In the genomic region with DNA sequence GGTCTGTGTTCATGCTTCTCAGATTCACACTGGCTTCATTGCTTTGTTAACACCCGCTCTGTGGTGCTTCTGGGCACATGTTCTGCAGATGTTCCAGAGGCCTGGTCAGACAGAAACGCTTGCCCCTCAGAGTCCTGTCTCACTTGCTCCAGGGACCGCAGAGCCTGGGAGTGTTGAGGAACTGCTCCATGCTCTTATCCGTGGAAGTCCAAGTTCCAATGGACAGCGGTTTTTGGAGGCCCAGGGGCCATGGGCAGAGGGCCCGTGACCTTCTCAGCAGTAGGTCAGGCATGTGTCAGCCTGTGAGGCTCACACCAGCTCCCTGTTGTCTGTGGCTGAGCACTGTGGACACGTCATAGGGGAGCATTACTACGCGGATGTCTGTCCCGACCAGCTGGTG, we compare ENCODE assay signal across 23 cellular contexts.
"Had no signal": no experiment of that assay in that cellular context is flagged by ENCODE, and none has a peak within 500 bp of the region (broad histone marks: within the 10 kb centered on the region; RNA-seq: fewer than 3 reads in every experiment).

No MANE protein-coding gene starts in this region.

- DNase-seq: Kasumi-1, MM.1S, NCI-H1092 treated with DMSO at 0.1 percent for 48 hours, NCI-H1436, NCI-H187, NCI-H2029, NCI-H2081 treated with DMSO at 0.1 percent for 48 hours, NCI-H2171, NCI-H226, NCI-H446, NCI-H510A, NCI-H524 treated with DMSO at 0.1 percent for 48 hours, NCI-H69, NCI-H774, PC-3, SHP77 treated with DMSO at 0.1 percent for 48 hours, SJCRH30 had no signal

- H3K27me3 ChIP-seq: SJCRH30 had no signal

- H3K4me1 Mint-ChIP-seq: IgD-negative memory B cell had no signal

- FAIRE-seq: K562 had no signal

- H3K4me1 ChIP-seq: SJCRH30 had no signal

- H3K4me2 ChIP-seq: KMS-11 had no signal

- H3K4me3 Mint-ChIP-seq: IgD-negative memory B cell had no signal

- H3K9ac ChIP-seq: KMS-11 had no signal

- H3K27ac ChIP-seq: HL-60, KMS-11, SJCRH30 had no signal

- H3K4me3 ChIP-seq: K562, SJCRH30 had no signal

- H3K27me3 Mint-ChIP-seq: IgD-negative memory B cell had no signal

- ATAC-seq: K562, Panc1, PC-3, Right ventricle myocardium inferior had no signal

- H3K36me3 ChIP-seq: SJCRH30 had no signal

- H3K9me3 ChIP-seq: SJCRH30 had no signal

- H3K36me3 Mint-ChIP-seq: IgD-negative memory B cell had no signal
